Comparison of ENCODE assay signal across 21 cellular contexts in genomic region chr17:69928586-69928985, GRCh38.
"Had no signal": no experiment of that assay in that cellular context is flagged by ENCODE, and none has a peak within 500 bp of the region (broad histone marks: within the 10 kb centered on the region; RNA-seq: fewer than 3 reads in every experiment).

No MANE protein-coding gene starts in this region.

- H3K27me3 Mint-ChIP-seq: activated naive CD4-positive, alpha-beta T cell treated with anti-CD3 and anti-CD28 coated beads, Interleukin-2, amount 50 U/mL, for 24 hours; stimulated activated naive CD8-positive, alpha-beta T cell treated with anti-CD3 and anti-CD28 coated beads, Interleukin-15, amount 100 ng/mL, for 72 hours had no signal

- H3K27me3 ChIP-seq: ascending aorta, breast epithelium, esophagus muscularis mucosa, gastroesophageal sphincter, pancreas, vagina had no signal

- H3K27ac Mint-ChIP-seq: activated naive CD4-positive, alpha-beta T cell treated with anti-CD3 and anti-CD28 coated beads, Interleukin-2, amount 50 U/mL, for 24 hours; naive thymus-derived CD8-positive, alpha-beta T cell; stimulated activated naive CD8-positive, alpha-beta T cell treated with anti-CD3 and anti-CD28 coated beads, Interleukin-15, amount 100 ng/mL, for 72 hours had no signal

- H3K4me2 ChIP-seq: smooth muscle cell had no signal

- H3K4me3 ChIP-seq: ascending aorta, breast epithelium, esophagus muscularis mucosa, gastroesophageal sphincter, pancreas, smooth muscle cell, vagina had no signal

- H3K4me3 Mint-ChIP-seq: activated naive CD4-positive, alpha-beta T cell treated with anti-CD3 and anti-CD28 coated beads, Interleukin-2, amount 50 U/mL, for 24 hours; naive thymus-derived CD8-positive, alpha-beta T cell; stimulated activated naive CD8-positive, alpha-beta T cell treated with anti-CD3 and anti-CD28 coated beads, Interleukin-15, amount 100 ng/mL, for 72 hours had no signal

- H3K36me3 ChIP-seq: ascending aorta, breast epithelium, esophagus muscularis mucosa, gastroesophageal sphincter, pancreas, vagina had no signal

- H3K4me1 Mint-ChIP-seq: activated naive CD4-positive, alpha-beta T cell treated with anti-CD3 and anti-CD28 coated beads, Interleukin-2, amount 50 U/mL, for 24 hours; naive thymus-derived CD8-positive, alpha-beta T cell; stimulated activated naive CD8-positive, alpha-beta T cell treated with anti-CD3 and anti-CD28 coated beads, Interleukin-15, amount 100 ng/mL, for 72 hours had no signal

- H3K36me3 Mint-ChIP-seq: activated naive CD4-positive, alpha-beta T cell treated with anti-CD3 and anti-CD28 coated beads, Interleukin-2, amount 50 U/mL, for 24 hours; naive thymus-derived CD8-positive, alpha-beta T cell had no signal

- H3K4me1 ChIP-seq: ascending aorta, breast epithelium, esophagus muscularis mucosa, gastroesophageal sphincter, pancreas, vagina had no signal

- H3K27ac ChIP-seq: ascending aorta, breast epithelium, esophagus muscularis mucosa, gastroesophageal sphincter, pancreas, vagina had no signal

- H3K9me3 ChIP-seq: ascending aorta, breast epithelium, esophagus muscularis mucosa, gastroesophageal sphincter, pancreas, vagina had no signal

- DNase-seq: activated CD4-positive, CD25-positive, alpha-beta regulatory T cell treated with anti-CD3 and anti-CD28 coated beads, Interleukin-2, amount 50 U/mL, for 72 hours; activated CD8-positive, alpha-beta memory T cell treated with anti-CD3 and anti-CD28 coated beads for 24 hours; activated CD8-positive, alpha-beta memory T cell treated with anti-CD3 and anti-CD28 coated beads, Interleukin-2, amount 50 U/mL, for 48 hours; activated effector memory CD4-positive, alpha-beta T cell treated with anti-CD3 and anti-CD28 coated beads, Interleukin-2, amount 50 U/mL, for 16 hours; activated T-cell treated with anti-CD3 and anti-CD28 coated beads, Interleukin-2, amount 50 U/mL, for 48 hours; cortex of kidney; effector memory CD4-positive, alpha-beta T cell; mesendoderm; naive thymus-derived CD8-positive, alpha-beta T cell; stimulated activated CD4-positive, alpha-beta T cell treated with anti-CD3 and anti-CD28 coated beads, Interleukin-4, amount 100 ng/mL, for 1 hour; stimulated activated naive CD8-positive, alpha-beta T cell treated with anti-CD3 and anti-CD28 coated beads, Interleukin-15, amount 100 ng/mL, for 72 hours; trophoblast cell had no signal

- ATAC-seq: gastroesophageal sphincter; naive thymus-derived CD8-positive, alpha-beta T cell; sciatic nerve; stimulated activated naive CD8-positive, alpha-beta T cell treated with anti-CD3 and anti-CD28 coated beads, Interleukin-15, amount 100 ng/mL, for 72 hours had no signal
